In the genomic region with DNA sequence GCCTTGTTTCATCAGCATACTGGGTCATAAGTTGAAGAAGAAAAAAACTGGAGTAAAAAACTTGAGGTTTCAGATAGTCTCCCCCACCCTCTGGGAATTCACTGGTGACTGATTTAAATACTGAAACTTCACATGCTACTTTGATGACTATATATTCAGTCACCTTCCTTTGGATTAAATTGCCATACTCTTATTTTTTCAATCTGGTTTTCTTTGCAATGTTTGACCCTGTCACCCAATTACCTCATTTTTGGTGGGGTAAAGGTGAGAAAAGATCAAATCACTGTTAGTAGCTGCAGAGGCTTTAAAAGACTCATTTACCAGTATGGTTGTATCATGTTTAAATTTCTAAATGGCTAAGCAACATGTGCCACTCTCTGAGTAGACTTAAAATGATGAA, we compare ENCODE assay signal across 1 cellular context.
TF ChIP-seq lines count a peak whose summit lies in the region.

No MANE protein-coding gene starts in this region.

TF ChIP-seq in GM12878, 131 proteins besides CTCF, POLR2A, EP300 and RAD21 (continued from another document):
- TF ChIP-seq, protein P1, sequence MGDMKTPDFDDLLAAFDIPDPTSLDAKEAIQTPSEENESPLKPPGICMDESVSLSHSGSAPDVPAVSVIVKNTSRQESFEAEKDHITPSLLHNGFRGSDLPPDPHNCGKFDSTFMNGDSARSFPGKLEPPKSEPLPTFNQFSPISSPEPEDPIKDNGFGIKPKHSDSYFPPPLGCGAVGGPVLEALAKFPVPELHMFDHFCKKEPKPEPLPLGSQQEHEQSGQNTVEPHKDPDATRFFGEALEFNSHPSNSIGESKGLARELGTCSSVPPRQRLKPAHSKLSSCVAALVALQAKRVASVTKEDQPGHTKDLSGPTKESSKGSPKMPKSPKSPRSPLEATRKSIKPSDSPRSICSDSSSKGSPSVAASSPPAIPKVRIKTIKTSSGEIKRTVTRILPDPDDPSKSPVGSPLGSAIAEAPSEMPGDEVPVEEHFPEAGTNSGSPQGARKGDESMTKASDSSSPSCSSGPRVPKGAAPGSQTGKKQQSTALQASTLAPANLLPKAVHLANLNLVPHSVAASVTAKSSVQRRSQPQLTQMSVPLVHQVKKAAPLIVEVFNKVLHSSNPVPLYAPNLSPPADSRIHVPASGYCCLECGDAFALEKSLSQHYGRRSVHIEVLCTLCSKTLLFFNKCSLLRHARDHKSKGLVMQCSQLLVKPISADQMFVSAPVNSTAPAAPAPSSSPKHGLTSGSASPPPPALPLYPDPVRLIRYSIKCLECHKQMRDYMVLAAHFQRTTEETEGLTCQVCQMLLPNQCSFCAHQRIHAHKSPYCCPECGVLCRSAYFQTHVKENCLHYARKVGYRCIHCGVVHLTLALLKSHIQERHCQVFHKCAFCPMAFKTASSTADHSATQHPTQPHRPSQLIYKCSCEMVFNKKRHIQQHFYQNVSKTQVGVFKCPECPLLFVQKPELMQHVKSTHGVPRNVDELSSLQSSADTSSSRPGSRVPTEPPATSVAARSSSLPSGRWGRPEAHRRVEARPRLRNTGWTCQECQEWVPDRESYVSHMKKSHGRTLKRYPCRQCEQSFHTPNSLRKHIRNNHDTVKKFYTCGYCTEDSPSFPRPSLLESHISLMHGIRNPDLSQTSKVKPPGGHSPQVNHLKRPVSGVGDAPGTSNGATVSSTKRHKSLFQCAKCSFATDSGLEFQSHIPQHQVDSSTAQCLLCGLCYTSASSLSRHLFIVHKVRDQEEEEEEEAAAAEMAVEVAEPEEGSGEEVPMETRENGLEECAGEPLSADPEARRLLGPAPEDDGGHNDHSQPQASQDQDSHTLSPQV (IDR thresholded peaks at IDR 0.05): no peak
- TF ChIP-seq ZNF24 (IDR thresholded peaks at IDR 0.05) (no peak), MEF2B (IDR thresholded peaks at IDR 0.05; ENCODE audit: partially characterized antibody, poor library complexity, severe bottlenecking) (peak; percentile 77), GABPA (IDR thresholded peaks at IDR 0.05; ENCODE audit: low read depth) (no peak), MTA3 (IDR thresholded peaks at IDR 0.05; ENCODE audit: borderline replicate concordance, low read length) (0 out of 2 replicates have a peak, but pooled peaks have one; percentile 53), CHD4 (IDR thresholded peaks at IDR 0.05) (no peak), MYB (IDR thresholded peaks at IDR 0.05; ENCODE audit: borderline replicate concordance, low read depth, low read length) (no peak)
TF ChIP-seq in GM12878: peak in this region for 23.
